In genomic region chr15:39200586-39200985, GRCh38 we compare ENCODE assay signal across 1 cellular context.
TF ChIP-seq lines count a peak whose summit lies in the region.

No MANE protein-coding gene starts in this region.

TF ChIP-seq in GM23338, 12 proteins besides CTCF, POLR2A, EP300 and RAD21:
- TF ChIP-seq ZNF462 (CRISPR knock-in tag; IDR thresholded peaks at IDR 0.05), result 0 out of 2 replicates have a peak, but pooled peaks have one; percentile 22
- TF ChIP-seq EZH2 (IDR thresholded peaks at IDR 0.05; ENCODE audit: low read depth, unreplicated experiment), result no peak
